18 cellular contexts compared by ENCODE assay signal in the genomic region with DNA sequence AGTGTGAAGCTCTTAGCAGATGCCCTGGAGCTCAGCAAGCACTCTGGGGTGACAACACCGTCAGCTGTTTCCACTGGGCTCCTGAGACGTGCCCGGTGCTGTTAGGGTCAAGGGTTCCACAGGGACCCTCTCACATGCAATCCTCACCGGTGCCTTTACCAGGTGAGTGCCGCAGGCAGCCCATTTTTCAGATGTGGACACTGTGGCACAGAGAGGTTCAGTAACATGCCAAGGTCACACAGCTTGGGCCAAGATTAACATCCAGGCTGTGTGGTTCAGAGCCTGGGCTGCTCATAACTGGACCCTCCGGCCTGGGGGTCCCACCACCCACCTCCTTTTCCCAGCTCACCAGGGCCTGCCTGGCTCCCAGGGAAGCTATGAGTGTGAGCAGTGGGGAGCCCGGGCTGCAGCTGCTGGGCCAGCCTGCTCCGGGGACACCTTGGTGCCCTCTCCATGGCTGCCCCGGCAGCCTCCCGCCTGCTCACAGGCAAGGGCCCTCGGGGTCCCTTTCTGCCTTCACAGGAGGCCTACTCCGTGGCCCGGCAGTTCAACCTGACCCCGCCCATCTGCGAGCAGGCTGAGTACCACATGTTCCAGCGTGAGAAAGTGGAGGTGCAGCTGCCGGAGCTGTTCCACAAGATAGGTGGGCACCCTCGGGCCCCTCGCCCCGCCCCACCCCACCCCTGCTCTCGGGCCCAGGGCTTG. TPM values are rescaled to one million over a fixed set of nuclear protein-coding genes. Genes with fewer than 3 reads are reported as not detected.
DNase-seq lines count a peak whose midpoint lies in the region; ATAC-seq and TF ChIP-seq lines count a peak whose summit lies in the region.
"Had no signal": no experiment of that assay in that cellular context is flagged by ENCODE, and none has a peak within 500 bp of the region (broad histone marks: within the 10 kb centered on the region; RNA-seq: fewer than 3 reads in every experiment).

No MANE protein-coding gene starts in this region.

- 89 to 95% (median 92%) methylated on average over 2 to 21 of the region's 21 CpGs for WGBS in spleen, 5 donors

- H3K4me3 Mint-ChIP-seq in activated CD8-positive, alpha-beta T cell treated with anti-CD3 and anti-CD28 coated beads for 36 hours: no peak overlapping the region
- no peak overlapping the region for H3K4me3 Mint-ChIP-seq in activated CD8-positive, alpha-beta T cell treated with anti-CD3 and anti-CD28 coated beads, Interleukin-2, amount 10 ng/mL, durations not matched to agents 7 days and 5 days
- H3K4me3 Mint-ChIP-seq in activated CD4-positive, alpha-beta memory T cell treated with anti-CD3 and anti-CD28 coated beads for 36 hours: no peak overlapping the region
- H3K4me3 Mint-ChIP-seq: CD8-positive, alpha-beta memory T cell had no signal

- TF ChIP-seq CTCF in activated CD8-positive, alpha-beta T cell treated with anti-CD3 and anti-CD28 coated beads for 36 hours (IDR thresholded peaks at IDR 0.05): no peak
- TF ChIP-seq CTCF in HEK293 (tag by site-specific recombination; IDR thresholded peaks at IDR 0.05) (no peak), foreskin keratinocyte (conservative IDR thresholded peaks at IDR 0.05) (no peak), spleen (IDR thresholded peaks at IDR 0.05 in 8 of 11, conservative IDR thresholded peaks at IDR 0.05 in 3 of 11) (no peak)

- H3K4me3 ChIP-seq in HEK293 (ENCODE audit: low read depth, low read length) (no peak overlapping the region), spleen (no peak overlapping the region)
- H3K4me3 ChIP-seq: MG63, SK-N-MC had no signal

- POLR2A ChIA-PET in activated CD8-positive, alpha-beta T cell treated with anti-CD3 and anti-CD28 coated beads for 36 hours (lab: Charles Lee): interaction anchor here (1.0 kb wide), 1 partner anchor 10 kb away, joined by 4 read pairs; no protein-coding TSS in a partner anchor
- POLR2A ChIA-PET in activated CD8-positive, alpha-beta T cell treated with anti-CD3 and anti-CD28 coated beads, Interleukin-2, amount 10 ng/mL, durations not matched to agents 7 days and 5 days (lab: Charles Lee): interaction anchor here (0.6 kb wide), 1 partner anchor 1042 kb away, joined by 6 read pairs; no protein-coding TSS in a partner anchor
- POLR2A ChIA-PET in HEK293 (lab: Yijun Ruan, JAX): no interaction called here
- POLR2A ChIA-PET in activated CD4-positive, alpha-beta memory T cell treated with anti-CD3 and anti-CD28 coated beads for 36 hours (lab: Charles Lee): no interaction called here

- no peak overlapping the region for H3K27ac Mint-ChIP-seq in activated CD8-positive, alpha-beta T cell treated with anti-CD3 and anti-CD28 coated beads for 36 hours
- H3K27ac Mint-ChIP-seq in activated CD8-positive, alpha-beta T cell treated with anti-CD3 and anti-CD28 coated beads, Interleukin-2, amount 10 ng/mL, durations not matched to agents 7 days and 5 days: no peak overlapping the region
- H3K27ac Mint-ChIP-seq in activated CD4-positive, alpha-beta memory T cell treated with anti-CD3 and anti-CD28 coated beads for 36 hours: no peak overlapping the region

- H3K36me3 Mint-ChIP-seq in activated CD8-positive, alpha-beta T cell treated with anti-CD3 and anti-CD28 coated beads for 36 hours (ENCODE audit: low read depth): peaks cover 30% of the 10 kb centered on the region
- peaks cover 42% of the 10 kb centered on the region for H3K36me3 Mint-ChIP-seq in activated CD8-positive, alpha-beta T cell treated with anti-CD3 and anti-CD28 coated beads, Interleukin-2, amount 10 ng/mL, durations not matched to agents 7 days and 5 days (ENCODE audit: low read depth)
- peaks cover 27% of the 10 kb centered on the region for H3K36me3 Mint-ChIP-seq in activated CD4-positive, alpha-beta memory T cell treated with anti-CD3 and anti-CD28 coated beads for 36 hours

- H3K27ac ChIP-seq in HEK293 (ENCODE audit: extremely low read depth, low read depth, low read length) (no peak overlapping the region), foreskin keratinocyte (no peak overlapping the region), spleen (no peak overlapping the region)
- H3K27ac ChIP-seq: C4-2B, SK-N-MC had no signal

- intact Hi-C loops in activated CD8-positive, alpha-beta T cell treated with anti-CD3 and anti-CD28 coated beads for 36 hours (cut with micrococcal nuclease): no loop called here
- intact Hi-C loops in spleen (cut with DNase I; ENCODE audit: low total_unique reads): no loop called here
- intact Hi-C loops in activated CD4-positive, alpha-beta memory T cell treated with anti-CD3 and anti-CD28 coated beads for 36 hours (cut with micrococcal nuclease): no loop called here

- no peak for TF ChIP-seq POLR2A in spleen (IDR thresholded peaks at IDR 0.05)

- DNase-seq in activated CD8-positive, alpha-beta T cell treated with anti-CD3 and anti-CD28 coated beads for 36 hours: peak; percentile 2
- no peak for DNase-seq in activated CD8-positive, alpha-beta T cell treated with anti-CD3 and anti-CD28 coated beads, Interleukin-2, amount 10 ng/mL, durations not matched to agents 7 days and 5 days
- DNase-seq in foreskin keratinocyte (no peak), spleen (peak; percentile 63), NCI-H128 (lab: John Stamatoyannopoulos, UW; ENCODE audit: unreplicated experiment) (no peak)
- no peak for DNase-seq in activated CD4-positive, alpha-beta memory T cell treated with anti-CD3 and anti-CD28 coated beads for 36 hours
- DNase-seq: 8988T, MG63, NCI-H1417 treated with DMSO at 0.1 percent for 48 hours, NCI-H187, NCI-H446, NCI-H526, OCI-M1, SHP77 had no signal

- CTCF ChIA-PET in activated CD8-positive, alpha-beta T cell treated with anti-CD3 and anti-CD28 coated beads for 36 hours (lab: Charles Lee): no interaction called here
- CTCF ChIA-PET in activated CD8-positive, alpha-beta T cell treated with anti-CD3 and anti-CD28 coated beads, Interleukin-2, amount 10 ng/mL, durations not matched to agents 7 days and 5 days (lab: Charles Lee): no interaction called here
- CTCF ChIA-PET in HEK293 (lab: Yijun Ruan, JAX): interaction anchor here (0.7 to 0.8 kb wide), 2 partner anchors 21 to 32 kb away, joined by 3 to 5 read pairs; no protein-coding TSS in a partner anchor
- CTCF ChIA-PET in activated CD4-positive, alpha-beta memory T cell treated with anti-CD3 and anti-CD28 coated beads for 36 hours (lab: Charles Lee): no interaction called here

- H3K9me3 Mint-ChIP-seq in activated CD8-positive, alpha-beta T cell treated with anti-CD3 and anti-CD28 coated beads for 36 hours: no peaks in the 10 kb centered on the region
- no peaks in the 10 kb centered on the region for H3K9me3 Mint-ChIP-seq in activated CD8-positive, alpha-beta T cell treated with anti-CD3 and anti-CD28 coated beads, Interleukin-2, amount 10 ng/mL, durations not matched to agents 7 days and 5 days (ENCODE audit: insufficient read depth)
- H3K9me3 Mint-ChIP-seq in activated CD4-positive, alpha-beta memory T cell treated with anti-CD3 and anti-CD28 coated beads for 36 hours: no peaks in the 10 kb centered on the region
- H3K9me3 Mint-ChIP-seq: CD8-positive, alpha-beta memory T cell had no signal

- H3K9me3 ChIP-seq in HEK293 (ENCODE audit: control insufficient read depth, insufficient read depth, low read depth, low read length): no peaks in the 10 kb centered on the region
- no peaks in the 10 kb centered on the region for H3K9me3 ChIP-seq in spleen
- H3K9me3 ChIP-seq: MG63 had no signal

- H3K36me3 ChIP-seq in HEK293 (ENCODE audit: control insufficient read depth in 2 of 2, insufficient read depth in 1 of 2, low read length in 2 of 2) (no peaks in the 10 kb centered on the region), spleen (peaks cover 0 to 100% (median 68%) of the 10 kb centered on the region in 6 donors)
- H3K36me3 ChIP-seq: MG63 had no signal

- H3K27me3 ChIP-seq in foreskin keratinocyte (no peaks in the 10 kb centered on the region), spleen (replicated peaks in 1 of 7) (peaks cover 0 to 9% (median 0%) of the 10 kb centered on the region in 7 donors)
- H3K27me3 ChIP-seq: MG63 had no signal

- ATAC-seq in activated CD8-positive, alpha-beta T cell treated with anti-CD3 and anti-CD28 coated beads for 36 hours: no peak
- ATAC-seq in activated CD8-positive, alpha-beta T cell treated with anti-CD3 and anti-CD28 coated beads, Interleukin-2, amount 10 ng/mL, durations not matched to agents 7 days and 5 days: no peak
- ATAC-seq in foreskin keratinocyte: peak; percentile 7

- H3K27me3 Mint-ChIP-seq in activated CD8-positive, alpha-beta T cell treated with anti-CD3 and anti-CD28 coated beads for 36 hours: no peaks in the 10 kb centered on the region
- no peaks in the 10 kb centered on the region for H3K27me3 Mint-ChIP-seq in activated CD8-positive, alpha-beta T cell treated with anti-CD3 and anti-CD28 coated beads, Interleukin-2, amount 10 ng/mL, durations not matched to agents 7 days and 5 days (ENCODE audit: low read depth)
- H3K27me3 Mint-ChIP-seq in activated CD4-positive, alpha-beta memory T cell treated with anti-CD3 and anti-CD28 coated beads for 36 hours: no peaks in the 10 kb centered on the region

- H3K4me1 ChIP-seq in HEK293 (ENCODE audit: control insufficient read depth, insufficient read depth, low read length) (no peaks in the 10 kb centered on the region), foreskin keratinocyte (no peaks in the 10 kb centered on the region), spleen (peaks cover 0 to 6% (median 0%) of the 10 kb centered on the region in 6 donors)

- no peaks in the 10 kb centered on the region for H3K4me1 Mint-ChIP-seq in activated CD8-positive, alpha-beta T cell treated with anti-CD3 and anti-CD28 coated beads for 36 hours (ENCODE audit: low read depth)
- H3K4me1 Mint-ChIP-seq in activated CD8-positive, alpha-beta T cell treated with anti-CD3 and anti-CD28 coated beads, Interleukin-2, amount 10 ng/mL, durations not matched to agents 7 days and 5 days (ENCODE audit: low read depth): no peaks in the 10 kb centered on the region
- H3K4me1 Mint-ChIP-seq in activated CD4-positive, alpha-beta memory T cell treated with anti-CD3 and anti-CD28 coated beads for 36 hours (ENCODE audit: low read depth): no peaks in the 10 kb centered on the region

RNA-seq across cellular contexts. Expression of gene KCNAB2, which starts 49.3 kb away (rescaled TPM):
- 100 to 1,000 TPM; 290 to 299 TPM for total RNA-seq in activated CD8-positive, alpha-beta T cell treated with anti-CD3 and anti-CD28 coated beads for 36 hours
- total RNA-seq in activated CD8-positive, alpha-beta T cell treated with anti-CD3 and anti-CD28 coated beads, Interleukin-2, amount 10 ng/mL, durations not matched to agents 7 days and 5 days: 100 to 1,000 TPM; 343 to 360 TPM
- 2.0 TPM in 2 replicates for total RNA-seq in foreskin keratinocyte
- polyA plus RNA-seq in foreskin keratinocyte: 1.8 and 2.0 TPM in 2 replicates
- 100 to 1,000 TPM in 4 of 7 donors, 10 to 100 TPM in 3; 80.3 to 135 (median 109) TPM for total RNA-seq in spleen
- 10 to 100 TPM; 23.2 to 51.5 (median 23.9) TPM for polyA plus RNA-seq in spleen
- 100 to 1,000 TPM; 196 to 202 TPM for total RNA-seq in activated CD4-positive, alpha-beta memory T cell treated with anti-CD3 and anti-CD28 coated beads for 36 hours

Comparison
In these comparisons a context has a peak if more than half of its experiments do, and no peak if none do; other contexts are left out.
1. DNase-seq: peak in activated CD8-positive, alpha-beta T cell treated with anti-CD3 and anti-CD28 coated beads for 36 hours (single experiment) and spleen (single experiment); none in activated CD8-positive, alpha-beta T cell treated with anti-CD3 and anti-CD28 coated beads, Interleukin-2, amount 10 ng/mL, durations not matched to agents 7 days and 5 days (single experiment), foreskin keratinocyte (0 of 2), NCI-H128 (single experiment) and activated CD4-positive, alpha-beta memory T cell treated with anti-CD3 and anti-CD28 coated beads for 36 hours (single experiment).
2. RNA of gene KCNAB2, which starts 49.3 kb away (total RNA-seq): 343 to 360 TPM in activated CD8-positive, alpha-beta T cell treated with anti-CD3 and anti-CD28 coated beads, Interleukin-2, amount 10 ng/mL, durations not matched to agents 7 days and 5 days, 290 to 299 TPM in activated CD8-positive, alpha-beta T cell treated with anti-CD3 and anti-CD28 coated beads for 36 hours, 196 to 202 TPM in activated CD4-positive, alpha-beta memory T cell treated with anti-CD3 and anti-CD28 coated beads for 36 hours and 80.3 to 135 TPM in spleen; 2.0 TPM in foreskin keratinocyte; every median in the first group is over 10 times any median in the second.
3. POLR2A ChIA-PET loops: an anchor here in activated CD8-positive, alpha-beta T cell treated with anti-CD3 and anti-CD28 coated beads for 36 hours (1.0 kb wide) and activated CD8-positive, alpha-beta T cell treated with anti-CD3 and anti-CD28 coated beads, Interleukin-2, amount 10 ng/mL, durations not matched to agents 7 days and 5 days (0.6 kb wide); none called in HEK293 and activated CD4-positive, alpha-beta memory T cell treated with anti-CD3 and anti-CD28 coated beads for 36 hours.